8 cellular contexts compared by ENCODE assay signal in the genomic region with DNA sequence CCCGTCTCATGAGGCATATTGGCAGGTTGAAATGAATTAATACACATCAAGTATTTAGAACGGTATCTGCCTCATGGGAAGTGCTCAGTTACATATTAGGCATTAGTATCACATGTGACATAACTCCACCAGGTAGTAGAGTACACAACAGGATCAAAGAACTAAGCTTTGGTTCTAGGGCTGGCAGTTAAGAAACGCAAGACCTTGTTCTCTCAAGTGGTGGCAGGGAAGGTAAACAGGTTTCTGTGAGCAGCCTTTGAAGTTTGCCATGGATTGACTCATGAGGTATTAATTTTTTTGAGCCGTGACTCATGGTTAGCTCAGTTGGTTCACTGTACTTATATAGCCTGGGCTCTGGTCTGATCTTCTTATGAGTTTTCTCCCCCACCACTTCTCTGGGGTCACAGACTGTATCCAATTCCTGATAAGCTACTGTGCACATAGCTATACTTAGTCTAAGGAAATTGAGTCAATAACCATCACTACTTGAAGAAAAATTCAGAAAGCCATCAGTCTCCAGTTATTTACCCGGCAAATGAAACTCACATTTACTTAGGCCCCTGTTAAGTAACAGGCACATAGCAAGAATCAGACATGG.
DNase-seq lines count a peak whose midpoint lies in the region; ATAC-seq lines count a peak whose summit lies in the region.

No MANE protein-coding gene starts in this region.

- no peaks in the 10 kb centered on the region for H3K4me1 ChIP-seq in mesendoderm (ENCODE audit: control insufficient read depth, low read depth, low read length)

- no peak overlapping the region for H2BK15ac ChIP-seq in mesendoderm (replicated peaks; ENCODE audit: low read depth)

- no peak overlapping the region for H3K4me3 Mint-ChIP-seq in activated naive CD8-positive, alpha-beta T cell treated with anti-CD3 and anti-CD28 coated beads, Interleukin-2, amount 10 ng/mL, durations not matched to agents 7 days and 5 days

- H3K56ac ChIP-seq in mesendoderm (ENCODE audit: low read length): no peak overlapping the region

- POLR2A ChIA-PET in activated naive CD8-positive, alpha-beta T cell treated with anti-CD3 and anti-CD28 coated beads, Interleukin-2, amount 10 ng/mL, durations not matched to agents 7 days and 5 days (lab: Charles Lee): interaction anchor here (0.6 kb wide), 1 partner anchor 288 kb away, joined by 3 read pairs; no protein-coding TSS in a partner anchor

- peaks cover 6% of the 10 kb centered on the region for H3K4me1 Mint-ChIP-seq in activated naive CD8-positive, alpha-beta T cell treated with anti-CD3 and anti-CD28 coated beads, Interleukin-2, amount 10 ng/mL, durations not matched to agents 7 days and 5 days

- H3K4me3 ChIP-seq in mesendoderm (ENCODE audit: low read length): no peak overlapping the region

- H3K36me3 ChIP-seq in mesendoderm (ENCODE audit: control insufficient read depth, insufficient read depth, low read length): no peaks in the 10 kb centered on the region

- in situ Hi-C loops in Caki2 (cut with HindIII; ENCODE audit: low pct_unique_long_range_greater_than_20kb, low sequenced_read_pairs): no loop called here

- H2BK120ac ChIP-seq in mesendoderm (ENCODE audit: low read depth, low read length): no peak overlapping the region

- H4K5ac ChIP-seq in mesendoderm (ENCODE audit: low read length): no peak overlapping the region

- no peak overlapping the region for H2AK5ac ChIP-seq in mesendoderm (ENCODE audit: low read length)

- H3K4ac ChIP-seq in mesendoderm (ENCODE audit: low read depth, low read length): no peak overlapping the region

- no peaks in the 10 kb centered on the region for H3K79me2 ChIP-seq in mesendoderm (ENCODE audit: control insufficient read depth, insufficient read depth, low read length)

- H3K27me3 Mint-ChIP-seq in activated naive CD8-positive, alpha-beta T cell treated with anti-CD3 and anti-CD28 coated beads, Interleukin-2, amount 10 ng/mL, durations not matched to agents 7 days and 5 days: no peaks in the 10 kb centered on the region

- peak overlapping the region; percentile 56 for H4K8ac ChIP-seq in mesendoderm (ENCODE audit: low read depth, low read length)

- no peaks in the 10 kb centered on the region for H3K9me3 Mint-ChIP-seq in activated naive CD8-positive, alpha-beta T cell treated with anti-CD3 and anti-CD28 coated beads, Interleukin-2, amount 10 ng/mL, durations not matched to agents 7 days and 5 days

- H3K9ac ChIP-seq in mesendoderm (ENCODE audit: low read length): no peak overlapping the region

- no peak overlapping the region for H3K18ac ChIP-seq in mesendoderm (ENCODE audit: low read length)

- H3K36me3 Mint-ChIP-seq in activated naive CD8-positive, alpha-beta T cell treated with anti-CD3 and anti-CD28 coated beads, Interleukin-2, amount 10 ng/mL, durations not matched to agents 7 days and 5 days: no peaks in the 10 kb centered on the region

- H2BK5ac ChIP-seq in mesendoderm (ENCODE audit: low read length): no peak overlapping the region

- WGBS in mesendoderm (ENCODE audit: extremely low coverage, insufficient coverage, low lambda C conversion rate): no CpG with 5 or more reads among the region's 5 CpGs

- no peak overlapping the region for H3K4me2 ChIP-seq in mesendoderm (ENCODE audit: low read length)

- H3K79me1 ChIP-seq in mesendoderm (ENCODE audit: low read length): no peaks in the 10 kb centered on the region

- H3K27me3 ChIP-seq in mesendoderm (ENCODE audit: insufficient read depth, low read length, poor library complexity): no peaks in the 10 kb centered on the region

- no peak overlapping the region for H3K27ac Mint-ChIP-seq in activated naive CD8-positive, alpha-beta T cell treated with anti-CD3 and anti-CD28 coated beads, Interleukin-2, amount 10 ng/mL, durations not matched to agents 7 days and 5 days

- H3K23ac ChIP-seq in mesendoderm (ENCODE audit: low read length): no peak overlapping the region

- no peak overlapping the region for H3K27ac ChIP-seq in mesendoderm (ENCODE audit: low read depth, low read length)

- peak; percentile 37 for DNase-seq in Caki2 (ENCODE audit: low read depth)
- DNase-seq in HT1080 (ENCODE audit: low read depth): peak; percentile 98
- DNase-seq in activated naive CD8-positive, alpha-beta T cell treated with anti-CD3 and anti-CD28 coated beads, Interleukin-2, amount 10 ng/mL, durations not matched to agents 7 days and 5 days: no peak
- DNase-seq in mesendoderm: no peak
- DNase-seq in HUDEP-2 (lab: John Stamatoyannopoulos, UW; ENCODE audit: unreplicated experiment in 76 of 76): no peak

- peak; percentile 82 for ATAC-seq in activated naive CD8-positive, alpha-beta T cell treated with anti-CD3 and anti-CD28 coated beads, Interleukin-2, amount 10 ng/mL, durations not matched to agents 7 days and 5 days (ENCODE audit: low read depth)
- no peak for ATAC-seq in HG03135 (IDR thresholded peaks at IDR 0.05; ENCODE audit: unreplicated experiment)
- no peak for ATAC-seq in HG02571 (IDR thresholded peaks at IDR 0.05; ENCODE audit: unreplicated experiment)
- no peak for ATAC-seq in HG03175 (IDR thresholded peaks at IDR 0.05; ENCODE audit: unreplicated experiment)

Comparison
In these comparisons a context has a peak if more than half of its experiments do, and no peak if none do; other contexts are left out.
1. DNase-seq: peak in Caki2 (single experiment) and HT1080 (single experiment); none in activated naive CD8-positive, alpha-beta T cell treated with anti-CD3 and anti-CD28 coated beads, Interleukin-2, amount 10 ng/mL, durations not matched to agents 7 days and 5 days (single experiment), mesendoderm (single experiment) and HUDEP-2 (0 of 76).